In genomic region chr7:23811540-23811939, GRCh38 we compare ENCODE assay signal across 15 cellular contexts.
DNase-seq lines count a peak whose midpoint lies in the region; ATAC-seq and TF ChIP-seq lines count a peak whose summit lies in the region.
"Had no signal": no experiment of that assay in that cellular context is flagged by ENCODE, and none has a peak within 500 bp of the region (broad histone marks: within the 10 kb centered on the region; RNA-seq: fewer than 3 reads in every experiment).

No MANE protein-coding gene starts in this region.

- peak; percentile 58 for TF ChIP-seq CTCF in A673 (conservative IDR thresholded peaks at IDR 0.05; ENCODE audit: low read depth, low read length)
- TF ChIP-seq CTCF in PC-3 (conservative IDR thresholded peaks at IDR 0.05; ENCODE audit: low read depth, low read length), result peak; percentile 59
- peak; percentile 48 for TF ChIP-seq CTCF in fibroblast of the aortic adventitia (IDR thresholded peaks at IDR 0.05; ENCODE audit: insufficient read depth, low read length)

- no peaks in the 10 kb centered on the region for H3K9me2 ChIP-seq in GM23248 (ENCODE audit: insufficient read depth)
- H3K9me2 ChIP-seq in PC-3 (replicated peaks; ENCODE audit: low read length), result no peaks in the 10 kb centered on the region

- DNase-seq in A673 (ENCODE audit: low spot score) (peak; percentile 34), GM23248 (peak; percentile 8), PC-3 (peak; percentile 11), fibroblast of the aortic adventitia (ENCODE audit: low read depth) (no peak), inferior parietal cortex (ENCODE audit: extremely low spot score) (no peak)
- no peak for DNase-seq in stimulated activated CD4-positive, alpha-beta T cell treated with anti-CD3 and anti-CD28 coated beads, Interleukin-1b, Interleukin-23, amount 100 ng/mL, for 48 hours
- DNase-seq: activated naive CD4-positive, alpha-beta T cell treated with Interleukin-2 at 50 U/mL for 16 hours; CD8-positive, alpha-beta T cell; effector CD4-positive, alpha-beta T cell; NCI-H510A treated with DMSO at 0.1 percent for 48 hours; occipital lobe had no signal

- H3K27ac ChIP-seq in A673 (ENCODE audit: low read depth, low read length, poor library complexity, severe bottlenecking), result no peak overlapping the region
- H3K27ac ChIP-seq in GM23248, result no peak overlapping the region
- H3K27ac ChIP-seq in PC-3 (ENCODE audit: low read length), result no peak overlapping the region
- H3K27ac ChIP-seq: HL-60 had no signal

- H3K27me3 ChIP-seq in A673 (replicated peaks; ENCODE audit: insufficient read depth, low read depth, low read length, poor library complexity) (no peaks in the 10 kb centered on the region), GM23248 (replicated peaks; ENCODE audit: insufficient read depth) (no peaks in the 10 kb centered on the region), PC-3 (ENCODE audit: low read length) (no peaks in the 10 kb centered on the region)

- H3K36me3 ChIP-seq in A673 (ENCODE audit: insufficient read depth, low read length, poor library complexity, severe bottlenecking), result no peaks in the 10 kb centered on the region
- no peaks in the 10 kb centered on the region for H3K36me3 ChIP-seq in GM23248 (ENCODE audit: low read depth)
- H3K36me3 ChIP-seq in PC-3 (ENCODE audit: low read depth, low read length), result no peaks in the 10 kb centered on the region
- H3K36me3 ChIP-seq: HAP-1 had no signal

- no peak overlapping the region for H3K4me3 ChIP-seq in A673 (ENCODE audit: low read depth, low read length, poor library complexity, severe bottlenecking)
- no peak overlapping the region for H3K4me3 ChIP-seq in GM23248
- no peak overlapping the region for H3K4me3 ChIP-seq in PC-3 (ENCODE audit: low read length)
- H3K4me3 ChIP-seq in fibroblast of the aortic adventitia (ENCODE audit: low read depth, low read length), result no peak overlapping the region
- H3K4me3 ChIP-seq: HAP-1 had no signal

- H4K20me1 ChIP-seq in GM23248 (ENCODE audit: insufficient read depth) (no peaks in the 10 kb centered on the region), PC-3 (ENCODE audit: low read length) (no peaks in the 10 kb centered on the region)

- BruUV-seq in A673 (replicated peaks; lab: Mats Ljungman, UMichigan), result no TSS peak
- no TSS peak for BruUV-seq in PC-3 (replicated peaks; lab: Mats Ljungman, UMichigan)

- in situ Hi-C loops in GM23248 (cut with MboI), result no loop called here

- H2AFZ ChIP-seq in GM23248 (no peak overlapping the region), PC-3 (ENCODE audit: low read length) (no peak overlapping the region)

- H3F3A ChIP-seq in GM23248 (ENCODE audit: insufficient read depth) (no peaks in the 10 kb centered on the region), PC-3 (ENCODE audit: low read length, unreplicated experiment) (no peaks in the 10 kb centered on the region)

- H3K9ac ChIP-seq in GM23248, result no peak overlapping the region
- H3K9ac ChIP-seq in PC-3 (ENCODE audit: low read length), result no peak overlapping the region

- POLR2A ChIA-PET in A673 (lab: Charles Lee; ENCODE audit: low non-redundant PET), result no interaction called here
- POLR2A ChIA-PET in PC-3 (lab: Charles Lee; ENCODE audit: unreplicated experiment), result no interaction called here

- intact Hi-C loops in A673 (cut with micrococcal nuclease; ENCODE audit: unreplicated experiment) (no loop called here), PC-3 (cut with micrococcal nuclease) (no loop called here)

- H3K4me1 ChIP-seq in A673 (ENCODE audit: insufficient read depth, low read length, poor library complexity, severe bottlenecking), result no peaks in the 10 kb centered on the region
- H3K4me1 ChIP-seq in GM23248 (ENCODE audit: insufficient read depth), result no peaks in the 10 kb centered on the region
- no peaks in the 10 kb centered on the region for H3K4me1 ChIP-seq in PC-3 (ENCODE audit: insufficient read depth, low read length)
- H3K4me1 ChIP-seq: HAP-1 had no signal

- H3K9me3 ChIP-seq in A673 (ENCODE audit: low read depth, low read length, poor library complexity, severe bottlenecking) (peaks cover 9% of the 10 kb centered on the region), GM23248 (ENCODE audit: low read depth) (no peaks in the 10 kb centered on the region), PC-3 (ENCODE audit: low read length) (no peaks in the 10 kb centered on the region)
- H3K9me3 ChIP-seq: HAP-1 had no signal

- H3K79me2 ChIP-seq in GM23248 (ENCODE audit: insufficient read depth), result no peaks in the 10 kb centered on the region
- H3K79me2 ChIP-seq in PC-3 (ENCODE audit: low read length), result no peaks in the 10 kb centered on the region

- ATAC-seq in PC-3, result no peak
- no peak for ATAC-seq in GM18868 (IDR thresholded peaks at IDR 0.05; ENCODE audit: unreplicated experiment)
- ATAC-seq in HG03378 (IDR thresholded peaks at IDR 0.05; ENCODE audit: unreplicated experiment), result no peak
- ATAC-seq: CD8-positive, alpha-beta T cell had no signal

- 62 to 79% methylated on average over 1 of the region's 1 CpG for WGBS in GM23248 (ENCODE audit: low coverage in 1 of 2, low lambda C conversion rate in 2 of 2, missing lambda C conversion rate in 2 of 2), 2 experiments

- CTCF ChIA-PET in A673 (lab: Charles Lee), result no interaction called here
- CTCF ChIA-PET in PC-3 (lab: Charles Lee), result no interaction called here

- H3K4me2 ChIP-seq in GM23248 (ENCODE audit: unreplicated experiment), result no peak overlapping the region
- no peak overlapping the region for H3K4me2 ChIP-seq in PC-3 (ENCODE audit: low read length)

Comparison
In these comparisons a context has a peak if more than half of its experiments do, and no peak if none do; other contexts are left out.
1. DNase-seq: peak in A673 (single experiment), GM23248 (single experiment) and PC-3 (single experiment); none in fibroblast of the aortic adventitia (single experiment), inferior parietal cortex (single experiment) and stimulated activated CD4-positive, alpha-beta T cell treated with anti-CD3 and anti-CD28 coated beads, Interleukin-1b, Interleukin-23, amount 100 ng/mL, for 48 hours (single experiment).
2. Peak in every context shown above with its lines, with median percentiles within 50 percentile points of each other: CTCF ChIP-seq.